Comparison of ENCODE assay signal across 21 cellular contexts in the genomic region with DNA sequence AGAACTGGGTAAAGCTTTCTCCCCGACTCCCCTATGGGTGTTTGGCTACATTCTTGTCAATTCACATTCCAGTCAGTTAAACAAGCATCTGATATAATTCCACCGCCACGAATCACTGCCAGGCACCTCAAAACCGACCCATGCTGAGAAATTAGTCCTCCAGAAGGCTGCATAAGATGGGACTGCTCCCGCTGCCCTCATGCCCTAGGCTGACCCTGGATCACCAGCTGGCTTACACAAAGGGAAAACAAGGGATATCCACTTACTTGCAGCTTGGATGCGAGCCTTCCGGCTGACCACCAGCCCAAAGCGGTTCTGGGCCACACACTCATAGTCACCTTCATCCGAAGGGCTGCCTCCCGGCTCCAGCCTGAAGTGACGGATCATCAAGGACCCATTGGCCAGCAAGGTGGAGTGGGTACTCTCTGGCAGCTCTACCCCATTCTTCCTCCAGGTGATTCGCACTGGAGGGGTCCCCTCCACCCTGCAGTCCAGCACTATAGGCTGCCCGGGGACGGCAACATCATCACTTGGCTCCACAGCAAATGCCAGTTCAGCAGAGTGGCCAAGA. TPM values are rescaled to one million over a fixed set of nuclear protein-coding genes. Genes with fewer than 3 reads are reported as not detected.
DNase-seq lines count a peak whose midpoint lies in the region; ATAC-seq and TF ChIP-seq lines count a peak whose summit lies in the region.
"Had no signal": no experiment of that assay in that cellular context is flagged by ENCODE, and none has a peak within 500 bp of the region (broad histone marks: within the 10 kb centered on the region; RNA-seq: fewer than 3 reads in every experiment).

No MANE protein-coding gene starts in this region.

- no peak overlapping the region for H2BK15ac ChIP-seq in mesendoderm (replicated peaks; ENCODE audit: low read depth)

- H3K4me3 ChIP-seq in mesendoderm (ENCODE audit: low read length), result no peak overlapping the region
- H3K4me3 ChIP-seq in spleen, result no peak overlapping the region
- H3K4me3 ChIP-seq: heart right ventricle, lung, prostate gland, uterus had no signal

- peak overlapping the region in 4 of 5 experiments; percentile 13 to 95 (median 66) for H3K27ac Mint-ChIP-seq in brain
- H3K27ac Mint-ChIP-seq in activated T-helper 17 cell treated with anti-CD3 and anti-CD28 coated beads, Interleukin-2, amount 50 U/mL, for 72 hours, result no peak overlapping the region
- H3K27ac Mint-ChIP-seq: activated CD4-positive, alpha-beta T cell treated with anti-CD3 and anti-CD28 coated beads, Interleukin-2, amount 10 ng/mL, durations not matched to agents 24 days and 14 days; naive B cell had no signal

- H3K79me2 ChIP-seq in mesendoderm (ENCODE audit: control insufficient read depth, insufficient read depth, low read length), result peaks cover 16% of the 10 kb centered on the region

- TF ChIP-seq POLR2A in spleen (IDR thresholded peaks at IDR 0.05), result no peak

- H3K4me2 ChIP-seq in mesendoderm (ENCODE audit: low read length), result no peak overlapping the region

- H3K36me3 ChIP-seq in mesendoderm (ENCODE audit: control insufficient read depth, insufficient read depth, low read length), result peaks cover 2% of the 10 kb centered on the region
- no peaks in the 10 kb centered on the region for H3K36me3 ChIP-seq in spleen
- H3K36me3 ChIP-seq: heart right ventricle, prostate gland, uterus had no signal

- ATAC-seq in activated T-helper 17 cell treated with anti-CD3 and anti-CD28 coated beads, Interleukin-2, amount 50 U/mL, for 72 hours (replicated peaks), result no peak
- ATAC-seq: heart right ventricle had no signal

- intact Hi-C loops in spleen (cut with DNase I; ENCODE audit: low total_unique reads), result no loop called here

- H3K27me3 ChIP-seq in mesendoderm (ENCODE audit: insufficient read depth, low read length, poor library complexity) (no peaks in the 10 kb centered on the region), spleen (replicated peaks in 1 of 7) (peaks cover 0 to 91% (median 45%) of the 10 kb centered on the region in 7 donors)
- H3K27me3 ChIP-seq: uterus had no signal

- peaks cover 14% of the 10 kb centered on the region for H3K79me1 ChIP-seq in mesendoderm (ENCODE audit: low read length)

- peaks cover 78% of the 10 kb centered on the region for H3K4me1 Mint-ChIP-seq in brain
- H3K4me1 Mint-ChIP-seq in activated T-helper 17 cell treated with anti-CD3 and anti-CD28 coated beads, Interleukin-2, amount 50 U/mL, for 72 hours, result peaks cover 11% of the 10 kb centered on the region

- H4K5ac ChIP-seq in mesendoderm (ENCODE audit: low read length), result no peak overlapping the region

- H3K9me3 Mint-ChIP-seq in brain, result no peaks in the 10 kb centered on the region
- H3K9me3 Mint-ChIP-seq in activated T-helper 17 cell treated with anti-CD3 and anti-CD28 coated beads, Interleukin-2, amount 50 U/mL, for 72 hours, result no peaks in the 10 kb centered on the region
- H3K9me3 Mint-ChIP-seq: activated CD4-positive, alpha-beta T cell treated with anti-CD3 and anti-CD28 coated beads, Interleukin-2, amount 10 ng/mL, durations not matched to agents 24 days and 14 days; naive B cell had no signal

- DNase-seq in activated effector memory CD4-positive, alpha-beta T cell treated with anti-CD3 and anti-CD28 coated beads, Interleukin-2, amount 50 U/mL, for 16 hours, result peak; percentile 42
- no peak for DNase-seq in activated effector memory CD4-positive, alpha-beta T cell treated with Interleukin-2 at 50 U/mL for 16 hours
- DNase-seq in mesendoderm (peak; percentile 73), spleen (peak; percentile 42), foreskin melanocyte (no peak), T-helper 9 cell (no peak)
- DNase-seq: 8988T; activated CD4-positive, alpha-beta T cell treated with anti-CD3 and anti-CD28 coated beads, Interleukin-2, amount 10 ng/mL, durations not matched to agents 24 days and 14 days; activated gamma-delta T cell; amygdala; heart right ventricle; naive B cell; NCI-H146; uterus had no signal

- H3K4ac ChIP-seq in mesendoderm (ENCODE audit: low read depth, low read length), result no peak overlapping the region

- peak overlapping the region; percentile 90 to 98 (median 95) for H3K4me3 Mint-ChIP-seq in brain
- no peak overlapping the region for H3K4me3 Mint-ChIP-seq in activated T-helper 17 cell treated with anti-CD3 and anti-CD28 coated beads, Interleukin-2, amount 50 U/mL, for 72 hours
- H3K4me3 Mint-ChIP-seq: activated CD4-positive, alpha-beta T cell treated with anti-CD3 and anti-CD28 coated beads, Interleukin-2, amount 10 ng/mL, durations not matched to agents 24 days and 14 days had no signal

- H3K23ac ChIP-seq in mesendoderm (ENCODE audit: low read length), result no peak overlapping the region

- no peak overlapping the region for H3K27ac ChIP-seq in mesendoderm (ENCODE audit: low read depth, low read length)
- H3K27ac ChIP-seq in spleen, result no peak overlapping the region
- H3K27ac ChIP-seq: heart right ventricle, prostate gland, uterus had no signal

- no peak overlapping the region for H3K18ac ChIP-seq in mesendoderm (ENCODE audit: low read length)

- no peak overlapping the region for H2AK5ac ChIP-seq in mesendoderm (ENCODE audit: low read length)

- WGBS in mesendoderm (ENCODE audit: extremely low coverage, insufficient coverage, low lambda C conversion rate), result no CpG with 5 or more reads among the region's 14 CpGs
- 87 to 93% (median 91%) methylated on average over 8 to 14 of the region's 14 CpGs for WGBS in spleen, 5 donors

- H3K56ac ChIP-seq in mesendoderm (ENCODE audit: low read length), result peak overlapping the region; percentile 15

- no peak overlapping the region for H3K9ac ChIP-seq in mesendoderm (ENCODE audit: low read length)

- no peak overlapping the region for H4K8ac ChIP-seq in mesendoderm (ENCODE audit: low read depth, low read length)

- TF ChIP-seq CTCF in brain (conservative IDR thresholded peaks at IDR 0.05) (no peak), spleen (IDR thresholded peaks at IDR 0.05 in 8 of 11, conservative IDR thresholded peaks at IDR 0.05 in 3 of 11) (no peak)

- no peak overlapping the region for H2BK5ac ChIP-seq in mesendoderm (ENCODE audit: low read length)

- H3K9me3 ChIP-seq in spleen, result no peaks in the 10 kb centered on the region
- H3K9me3 ChIP-seq: heart right ventricle, prostate gland, uterus had no signal

- peaks cover 21% of the 10 kb centered on the region for H3K36me3 Mint-ChIP-seq in brain
- H3K36me3 Mint-ChIP-seq in activated T-helper 17 cell treated with anti-CD3 and anti-CD28 coated beads, Interleukin-2, amount 50 U/mL, for 72 hours (ENCODE audit: low read depth), result peaks cover 5% of the 10 kb centered on the region
- H3K36me3 Mint-ChIP-seq: naive B cell had no signal

- H3K4me1 ChIP-seq in mesendoderm (ENCODE audit: control insufficient read depth, low read depth, low read length) (peaks cover 6% of the 10 kb centered on the region), spleen (peaks cover 11 to 26% (median 21%) of the 10 kb centered on the region in 6 donors)

- H3K27me3 Mint-ChIP-seq in brain, result peaks cover 5% of the 10 kb centered on the region
- peaks cover 48% of the 10 kb centered on the region for H3K27me3 Mint-ChIP-seq in activated T-helper 17 cell treated with anti-CD3 and anti-CD28 coated beads, Interleukin-2, amount 50 U/mL, for 72 hours

- H2BK120ac ChIP-seq in mesendoderm (ENCODE audit: low read depth, low read length), result no peak overlapping the region

RNA-seq across cellular contexts. Expression of a gene that starts 2.9 kb away (rescaled TPM):
- 0.63 TPM for polyA plus RNA-seq in brain (ENCODE audit: insufficient read depth, low read depth, low replicate concordance)
- polyA plus RNA-seq in mesendoderm (2013, experiment 1 of 2), result 44.0 TPM
- 43.7 TPM for polyA plus RNA-seq in mesendoderm (2013, experiment 2 of 2)
- under 1 TPM in 1 of 7 donors, not detected in 6; 0.34 TPM for total RNA-seq in spleen
- polyA plus RNA-seq in spleen, result under 1 TPM in 2 of 3 donors, not detected in 1; 0.03 TPM
- not detected for total RNA-seq in activated T-helper 17 cell treated with anti-CD3 and anti-CD28 coated beads, Interleukin-2, amount 50 U/mL, for 72 hours
- total RNA-seq: activated CD4-positive, alpha-beta T cell treated with anti-CD3 and anti-CD28 coated beads, Interleukin-2, amount 10 ng/mL, durations not matched to agents 24 days and 14 days; MCF 10A; subcutaneous adipose tissue had no signal
- polyA plus RNA-seq: BJ, lung had no signal

RNA-seq across cellular contexts. Expression of a gene that starts 47.8 kb away (rescaled TPM):
- polyA plus RNA-seq in brain (ENCODE audit: insufficient read depth, low read depth, low replicate concordance) (1.4 TPM), spleen (1 to 10 TPM in 2 of 3 donors, under 1 TPM in 1; 0.58 to 1.2 (median 1.0) TPM)
- polyA plus RNA-seq in mesendoderm (2013, experiment 1 of 2), result 1.7 TPM
- polyA plus RNA-seq in mesendoderm (2013, experiment 2 of 2), result 1.8 TPM
- total RNA-seq in spleen, result 1 to 10 TPM in 2 of 7 donors, under 1 TPM in 5; 0.13 to 2.8 (median 0.75) TPM
- total RNA-seq in activated T-helper 17 cell treated with anti-CD3 and anti-CD28 coated beads, Interleukin-2, amount 50 U/mL, for 72 hours, result under 1 TPM; 0.15 to 0.66 TPM
- total RNA-seq: MCF 10A had no signal

Comparison
In these comparisons a context has a peak if more than half of its experiments do, and no peak if none do; other contexts are left out.
1. DNase-seq: peak in activated effector memory CD4-positive, alpha-beta T cell treated with anti-CD3 and anti-CD28 coated beads, Interleukin-2, amount 50 U/mL, for 16 hours (single experiment), mesendoderm (single experiment) and spleen (single experiment); none in activated effector memory CD4-positive, alpha-beta T cell treated with Interleukin-2 at 50 U/mL for 16 hours (single experiment), foreskin melanocyte (single experiment) and T-helper 9 cell (single experiment).